ENCODE assay signal across 30 cellular contexts in the genomic region with DNA sequence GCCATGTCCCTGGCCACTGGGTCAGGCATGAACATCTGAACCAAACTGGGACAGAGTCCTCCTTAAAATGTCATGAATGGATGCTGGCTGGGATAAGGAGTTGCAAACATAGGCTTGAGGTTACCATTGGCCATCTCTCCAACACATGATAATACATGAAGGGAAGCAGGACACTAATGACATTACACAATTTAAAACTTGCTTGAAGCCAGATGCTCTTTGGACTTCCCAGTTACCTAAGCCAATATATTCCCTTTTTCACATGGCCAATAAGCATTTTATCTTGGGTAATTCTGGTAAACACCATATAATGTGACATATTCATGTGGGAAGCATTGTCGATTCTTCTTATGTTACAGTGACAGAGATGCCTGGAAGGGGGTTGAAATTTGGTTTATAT.
"Had no signal": no experiment of that assay in that cellular context is flagged by ENCODE, and none has a peak within 500 bp of the region (broad histone marks: within the 10 kb centered on the region; RNA-seq: fewer than 3 reads in every experiment).

No MANE protein-coding gene starts in this region.

- H3K27me3 Mint-ChIP-seq: naive thymus-derived CD8-positive, alpha-beta T cell; natural killer cell treated with Interleukin-12 subunit alpha and Interleukin-12 subunit beta and Interleukin-15 and Interleukin-18, amount 100 ng/mL, for 72 hours; progenitor cell of endocrine pancreas; stimulated activated naive CD8-positive, alpha-beta T cell treated with anti-CD3 and anti-CD28 coated beads, Interleukin-15, amount 100 ng/mL, for 72 hours; type B pancreatic cell had no signal

- H3K36me3 ChIP-seq: neural progenitor cell, ovary, suprapubic skin, tibial artery, transverse colon, upper lobe of right lung, uterus had no signal

- H3K4me1 Mint-ChIP-seq: naive B cell; naive thymus-derived CD8-positive, alpha-beta T cell; nephron progenitor cell; stimulated activated effector memory CD8-positive, alpha-beta T cell treated with anti-CD3 and anti-CD28 coated beads, Interleukin-12 subunit alpha, Interleukin-12 subunit beta, amount 100 ng/mL, for 72 hours; stimulated activated naive CD8-positive, alpha-beta T cell treated with anti-CD3 and anti-CD28 coated beads, Interleukin-15, amount 100 ng/mL, for 72 hours had no signal

- H3K27ac ChIP-seq: neural progenitor cell, ovary, parathyroid adenoma, psoas muscle, suprapubic skin, testis, tibial artery, transverse colon, upper lobe of right lung, uterus had no signal

- H3K9me3 Mint-ChIP-seq: naive thymus-derived CD8-positive, alpha-beta T cell; natural killer cell treated with Interleukin-12 subunit alpha and Interleukin-12 subunit beta and Interleukin-15 and Interleukin-18, amount 100 ng/mL, for 72 hours; nephron progenitor cell; neural progenitor cell; stimulated activated effector memory CD8-positive, alpha-beta T cell treated with anti-CD3 and anti-CD28 coated beads, Interleukin-12 subunit alpha, Interleukin-12 subunit beta, amount 100 ng/mL, for 72 hours; stimulated activated naive CD8-positive, alpha-beta T cell treated with anti-CD3 and anti-CD28 coated beads, Interleukin-15, amount 100 ng/mL, for 72 hours; type B pancreatic cell had no signal

- H3K4me3 Mint-ChIP-seq: naive B cell; naive thymus-derived CD8-positive, alpha-beta T cell; natural killer cell treated with Interleukin-12 subunit alpha and Interleukin-12 subunit beta and Interleukin-15 and Interleukin-18, amount 100 ng/mL, for 72 hours; nephron progenitor cell; neural progenitor cell; stimulated activated effector memory CD8-positive, alpha-beta T cell treated with anti-CD3 and anti-CD28 coated beads, Interleukin-12 subunit alpha, Interleukin-12 subunit beta, amount 100 ng/mL, for 72 hours; stimulated activated naive CD8-positive, alpha-beta T cell treated with anti-CD3 and anti-CD28 coated beads, Interleukin-15, amount 100 ng/mL, for 72 hours; type B pancreatic cell had no signal

- H3K9ac ChIP-seq: neural progenitor cell, parathyroid adenoma had no signal

- H3K4me2 ChIP-seq: neural progenitor cell had no signal

- ATAC-seq: naive thymus-derived CD8-positive, alpha-beta T cell; natural killer cell treated with Interleukin-12 subunit alpha and Interleukin-12 subunit beta and Interleukin-15 and Interleukin-18, amount 100 ng/mL, for 72 hours; psoas muscle; right cardiac atrium; sciatic nerve; stimulated activated effector memory CD8-positive, alpha-beta T cell treated with anti-CD3 and anti-CD28 coated beads, Interleukin-12 subunit alpha, Interleukin-12 subunit beta, amount 100 ng/mL, for 72 hours; stimulated activated naive CD8-positive, alpha-beta T cell treated with anti-CD3 and anti-CD28 coated beads, Interleukin-15, amount 100 ng/mL, for 72 hours; stimulated activated naive CD8-positive, alpha-beta T cell treated with anti-CD3 and anti-CD28 coated beads, Interleukin-15, Interleukin-2, amounts not matched to agents 100 U/mL and 50 U/mL, for 24 hours; upper lobe of right lung had no signal

- H3K27ac Mint-ChIP-seq: naive thymus-derived CD8-positive, alpha-beta T cell; natural killer cell treated with Interleukin-12 subunit alpha and Interleukin-12 subunit beta and Interleukin-15 and Interleukin-18, amount 100 ng/mL, for 72 hours; nephron progenitor cell; neural progenitor cell; progenitor cell of endocrine pancreas; stimulated activated effector memory CD8-positive, alpha-beta T cell treated with anti-CD3 and anti-CD28 coated beads, Interleukin-12 subunit alpha, Interleukin-12 subunit beta, amount 100 ng/mL, for 72 hours; stimulated activated naive CD8-positive, alpha-beta T cell treated with anti-CD3 and anti-CD28 coated beads, Interleukin-15, amount 100 ng/mL, for 72 hours; type B pancreatic cell had no signal

- H3K36me3 Mint-ChIP-seq: naive B cell; natural killer cell treated with Interleukin-12 subunit alpha and Interleukin-12 subunit beta and Interleukin-15 and Interleukin-18, amount 100 ng/mL, for 72 hours; neural progenitor cell; stimulated activated effector memory CD8-positive, alpha-beta T cell treated with anti-CD3 and anti-CD28 coated beads, Interleukin-12 subunit alpha, Interleukin-12 subunit beta, amount 100 ng/mL, for 72 hours; type B pancreatic cell had no signal

- H2AFZ ChIP-seq: neural progenitor cell, parathyroid adenoma had no signal

- H3K4me1 ChIP-seq: parathyroid adenoma, suprapubic skin, testis, transverse colon, upper lobe of right lung, uterus had no signal

- H3K4me3 ChIP-seq: neural progenitor cell, ovary, psoas muscle, suprapubic skin, testis, tibial artery, transverse colon, upper lobe of right lung, uterus had no signal

- H3K27me3 ChIP-seq: neural progenitor cell, ovary, suprapubic skin, testis, tibial artery, transverse colon, upper lobe of right lung, uterus had no signal

- DNase-seq: naive B cell; naive thymus-derived CD8-positive, alpha-beta T cell; nephron progenitor cell; occipital lobe; ovary; posterior cingulate gyrus; psoas muscle; small intestine; stimulated activated CD4-positive, alpha-beta T cell treated with anti-CD3 and anti-CD28 coated beads, Interleukin-15, amount 100 ng/mL, for 24 hours; stimulated activated CD4-positive, alpha-beta T cell treated with anti-CD3 and anti-CD28 coated beads, Interleukin-2, amount 100 ng/mL, for 24 hours; stimulated activated CD4-positive, alpha-beta T cell treated with anti-CD3 and anti-CD28 coated beads, Interleukin-2, amount 100 ng/mL, for 48 hours; stimulated activated CD4-positive, alpha-beta T cell treated with anti-CD3 and anti-CD28 coated beads, Interleukin-4, amount 100 ng/mL, for 24 hours; stimulated activated naive CD4-positive, alpha-beta T cell; stimulated activated naive CD8-positive, alpha-beta T cell treated with anti-CD3 and anti-CD28 coated beads, Interleukin-15, amount 100 ng/mL, for 72 hours; stimulated activated naive CD8-positive, alpha-beta T cell treated with anti-CD3 and anti-CD28 coated beads, Interleukin-15, Interleukin-2, amounts not matched to agents 100 U/mL and 50 U/mL, for 24 hours; substantia nigra; testis; tibial artery; transverse colon; upper lobe of right lung; uterus had no signal

- H3K9me3 ChIP-seq: ovary, psoas muscle, suprapubic skin, testis, tibial artery, transverse colon, upper lobe of right lung, uterus had no signal
